ENCODE assay signal across 20 cellular contexts in genomic region chr16:7107436-7107835, GRCh38.
"Had no signal": no experiment of that assay in that cellular context is flagged by ENCODE, and none has a peak within 500 bp of the region (broad histone marks: within the 10 kb centered on the region; RNA-seq: fewer than 3 reads in every experiment).

No MANE protein-coding gene starts in this region.

- ATAC-seq: effector memory CD8-positive, alpha-beta T cell; esophagus mucosa; foreskin keratinocyte; gastrocnemius medialis; gastroesophageal sphincter; heart left ventricle; heart right ventricle had no signal

- DNase-seq: colonic mucosa; cortex of kidney; dermis blood vessel endothelial cell; dorsolateral prefrontal cortex; effector CD4-positive, alpha-beta T cell; effector CD8-positive, alpha-beta T cell; effector memory CD4-positive, alpha-beta T cell; effector memory CD8-positive, alpha-beta T cell; endodermal cell; erythroblast; esophagus squamous epithelium; foreskin fibroblast; foreskin keratinocyte; foreskin melanocyte; gastrocnemius medialis; glutamatergic neuron; heart left ventricle; heart right ventricle had no signal
